In genomic region chr1:89525169-89525855, GRCh38 we compare ENCODE assay signal across 8 cellular contexts. TPM values are rescaled to one million over a fixed set of nuclear protein-coding genes. Genes with fewer than 3 reads are reported as not detected.
DNase-seq lines count a peak whose midpoint lies in the region; ATAC-seq and TF ChIP-seq lines count a peak whose summit lies in the region.

No MANE protein-coding gene starts in this region.

- TF ChIP-seq CTCF in BJ (IDR thresholded peaks at IDR 0.05; ENCODE audit: insufficient read depth, low read depth, low read length) (no peak), Peyer's patch (IDR thresholded peaks at IDR 0.05) (no peak), right atrium auricular region (IDR thresholded peaks at IDR 0.05) (no peak)

- POLR2A ChIA-PET in BJ (lab: Charles Lee) = no interaction called here
- POLR2A ChIA-PET in activated naive CD8-positive, alpha-beta T cell treated with anti-CD3 and anti-CD28 coated beads, Interleukin-2, amount 10 ng/mL, durations not matched to agents 7 days and 5 days (lab: Charles Lee) = interaction anchor here (0.6 to 2.1 kb wide), 2 partner anchors 21 to 84 kb away, joined by 3 to 12 read pairs; no protein-coding TSS in a partner anchor

- H3K9me3 ChIP-seq in Peyer's patch (no peaks in the 10 kb centered on the region), right atrium auricular region (no peaks in the 10 kb centered on the region)

- peaks cover 4% of the 10 kb centered on the region for H3K27me3 ChIP-seq in BJ (ENCODE audit: control insufficient read depth, insufficient read depth, low read length)
- H3K27me3 ChIP-seq in Peyer's patch = no peaks in the 10 kb centered on the region
- H3K27me3 ChIP-seq in right atrium auricular region = no peaks in the 10 kb centered on the region

- H3K4me3 ChIP-seq in BJ (ENCODE audit: low read depth, low read length) (peak overlapping the region; percentile 69), Peyer's patch (peak overlapping the region; percentile 73 to 91 (median 86)), right atrium auricular region (peak overlapping the region; percentile 94 to 97)

- H3K4me3 Mint-ChIP-seq in activated naive CD8-positive, alpha-beta T cell treated with anti-CD3 and anti-CD28 coated beads, Interleukin-2, amount 10 ng/mL, durations not matched to agents 7 days and 5 days = no peak overlapping the region

- H3K9me3 Mint-ChIP-seq in activated naive CD8-positive, alpha-beta T cell treated with anti-CD3 and anti-CD28 coated beads, Interleukin-2, amount 10 ng/mL, durations not matched to agents 7 days and 5 days = no peaks in the 10 kb centered on the region

- TF ChIP-seq POLR2A in Peyer's patch (IDR thresholded peaks at IDR 0.05) = no peak

- DNase-seq in BJ (ENCODE audit: low read depth) (no peak), Peyer's patch (peak in 2 of 3 donors; percentile 67 to 77), right atrium auricular region (ENCODE audit: low spot score) (no peak), putamen (ENCODE audit: low spot score) (peak; percentile 58), GM19238 (ENCODE audit: insufficient read length, low spot score) (no peak)
- DNase-seq in activated naive CD8-positive, alpha-beta T cell treated with anti-CD3 and anti-CD28 coated beads, Interleukin-2, amount 10 ng/mL, durations not matched to agents 7 days and 5 days = no peak

- peak overlapping the region; percentile 89 for H3K27ac Mint-ChIP-seq in activated naive CD8-positive, alpha-beta T cell treated with anti-CD3 and anti-CD28 coated beads, Interleukin-2, amount 10 ng/mL, durations not matched to agents 7 days and 5 days

- CTCF ChIA-PET in BJ (lab: Yijun Ruan, JAX) = no interaction called here

- ATAC-seq in GM19035 (IDR thresholded peaks at IDR 0.05; ENCODE audit: unreplicated experiment) (peak; percentile 10), HG03521 (IDR thresholded peaks at IDR 0.05; ENCODE audit: unreplicated experiment) (peak; percentile 6)
- ATAC-seq in activated naive CD8-positive, alpha-beta T cell treated with anti-CD3 and anti-CD28 coated beads, Interleukin-2, amount 10 ng/mL, durations not matched to agents 7 days and 5 days (ENCODE audit: low read depth) = peak; percentile 10

- H3K36me3 Mint-ChIP-seq in activated naive CD8-positive, alpha-beta T cell treated with anti-CD3 and anti-CD28 coated beads, Interleukin-2, amount 10 ng/mL, durations not matched to agents 7 days and 5 days = peaks cover 11% of the 10 kb centered on the region

- H3K27ac ChIP-seq in Peyer's patch = peak overlapping the region; percentile 89 to 97 (median 93)
- H3K27ac ChIP-seq in right atrium auricular region = peak overlapping the region; percentile 91

- H3K27me3 Mint-ChIP-seq in activated naive CD8-positive, alpha-beta T cell treated with anti-CD3 and anti-CD28 coated beads, Interleukin-2, amount 10 ng/mL, durations not matched to agents 7 days and 5 days = no peaks in the 10 kb centered on the region

- H3K4me1 Mint-ChIP-seq in activated naive CD8-positive, alpha-beta T cell treated with anti-CD3 and anti-CD28 coated beads, Interleukin-2, amount 10 ng/mL, durations not matched to agents 7 days and 5 days = peaks cover 19% of the 10 kb centered on the region

- H3K36me3 ChIP-seq in BJ (ENCODE audit: control insufficient read depth, insufficient read depth, low read length) (no peaks in the 10 kb centered on the region), Peyer's patch (no peaks in the 10 kb centered on the region), right atrium auricular region (no peaks in the 10 kb centered on the region)

- H3K4me1 ChIP-seq in Peyer's patch = peaks cover 0 to 6% (median 1%) of the 10 kb centered on the region in 4 donors
- H3K4me1 ChIP-seq in right atrium auricular region = peaks cover 0 to 14% of the 10 kb centered on the region in 2 donors

RNA-seq across cellular contexts. Expression of gene LRRC8B, which starts 0.7 kb away (rescaled TPM):
- polyA plus RNA-seq in BJ (2011; rRNA removed) = 0.20 and 0.22 TPM in 2 replicates
- 0.05 and 0.24 TPM in 2 replicates for polyA minus RNA-seq in BJ (2011; rRNA and poly(A)+ RNA removed)
- total RNA-seq in Peyer's patch (10 to 100 TPM in 1 of 4 donors, 1 to 10 TPM in 3; 5.0 to 12.1 (median 7.9) TPM), right atrium auricular region (1 to 10 TPM; 5.5 to 8.2 TPM)
- 10 to 100 TPM; 12.8 to 13.9 TPM for total RNA-seq in activated naive CD8-positive, alpha-beta T cell treated with anti-CD3 and anti-CD28 coated beads, Interleukin-2, amount 10 ng/mL, durations not matched to agents 7 days and 5 days

Comparison
In these comparisons a context has a peak if more than half of its experiments do, and no peak if none do; other contexts are left out.
1. DNase-seq: peak in Peyer's patch (2 of 3) and putamen (single experiment); none in BJ (single experiment), activated naive CD8-positive, alpha-beta T cell treated with anti-CD3 and anti-CD28 coated beads, Interleukin-2, amount 10 ng/mL, durations not matched to agents 7 days and 5 days (single experiment), right atrium auricular region (single experiment) and GM19238 (single experiment).
2. Peak in every context shown above with its lines, with median percentiles within 50 percentile points of each other: H3K4me3 ChIP-seq and ATAC-seq.